In the genomic region with DNA sequence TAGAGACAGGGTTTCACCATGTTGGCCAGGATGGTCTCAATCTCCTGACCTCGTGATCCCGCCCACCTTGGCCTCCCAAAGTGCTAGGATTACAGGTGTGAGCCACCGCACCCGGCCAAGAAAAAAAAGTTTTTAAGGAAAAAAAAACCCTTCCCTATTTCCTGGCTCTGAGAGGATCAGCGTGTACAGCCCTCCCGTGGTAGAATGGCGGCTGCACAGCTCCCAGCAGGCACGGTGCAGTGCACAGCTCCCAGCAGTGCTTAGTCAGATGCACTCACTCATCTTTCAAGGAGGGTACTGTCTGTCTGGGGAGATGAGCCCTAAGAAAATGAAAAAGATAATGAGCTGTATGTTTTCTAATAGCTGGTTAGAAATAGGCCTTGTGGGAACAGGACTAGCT, we compare ENCODE assay signal across 1 cellular context.
TF ChIP-seq lines count a peak whose summit lies in the region.

No MANE protein-coding gene starts in this region.

TF ChIP-seq in H1, 55 proteins besides CTCF, POLR2A, EP300 and RAD21 (continued from another document):
- TF ChIP-seq CHD1 (IDR thresholded peaks at IDR 0.05; ENCODE audit: low read depth, low read length) (no peak), YY1 (IDR thresholded peaks at IDR 0.05; ENCODE audit: low read depth, low read length) (no peak), RBBP5 (IDR thresholded peaks at IDR 0.05; ENCODE audit: borderline replicate concordance, low read depth, low read length) (no peak), KDM5A (IDR thresholded peaks at IDR 0.05; ENCODE audit: low read length) (no peak), RFX5 (IDR thresholded peaks at IDR 0.05; ENCODE audit: borderline replicate concordance, low read depth, low read length) (no peak), NANOG (IDR thresholded peaks at IDR 0.05; ENCODE audit: insufficient read depth, low read depth, low read length, poor library complexity, severe bottlenecking) (no peak), EZH2 (IDR thresholded peaks at IDR 0.05; ENCODE audit: low read depth, low read length, severe bottlenecking) (no peak), SP4 (IDR thresholded peaks at IDR 0.05; ENCODE audit: low read length) (no peak), E2F6 (IDR thresholded peaks at IDR 0.05) (no peak), MAFK (IDR thresholded peaks at IDR 0.05; ENCODE audit: low read depth, low read length) (no peak)
